27 cellular contexts compared by ENCODE assay signal in genomic region chr2:24797644-24798043, GRCh38.
"Had no signal": no experiment of that assay in that cellular context is flagged by ENCODE, and none has a peak within 500 bp of the region (broad histone marks: within the 10 kb centered on the region; RNA-seq: fewer than 3 reads in every experiment).

No MANE protein-coding gene starts in this region.

- H3K4me2 ChIP-seq: KMS-11 had no signal

- ATAC-seq: Panc1, Right ventricle myocardium inferior, WTC11 had no signal

- H3K4me3 ChIP-seq: adrenal gland, SK-N-MC had no signal

- DNase-seq: activated CD4-positive, alpha-beta memory T cell treated with anti-CD3 and anti-CD28 coated beads for 36 hours; activated CD4-positive, alpha-beta T cell treated with anti-CD3 and anti-CD28 coated beads for 48 hours; activated CD4-positive, CD25-positive, alpha-beta regulatory T cell treated with anti-CD3 and anti-CD28 coated beads, Interleukin-2, amount 50 U/mL, for 72 hours; activated CD8-positive, alpha-beta memory T cell treated with anti-CD3 and anti-CD28 coated beads for 24 hours; activated effector memory CD4-positive, alpha-beta T cell treated with Interleukin-2 at 50 U/mL for 16 hours; activated naive CD4-positive, alpha-beta T cell; activated naive CD8-positive, alpha-beta T cell treated with anti-CD3 and anti-CD28 coated beads for 36 hours; activated T-cell treated with anti-CD3 and anti-CD28 coated beads, Interleukin-2, amount 50 U/mL, for 48 hours; adrenal gland; anterior cingulate cortex; cerebellar nuclear complex; MM.1S; NCI-H1105; NCI-H1436 treated with DMSO at 0.1 percent for 48 hours; NCI-H187; NCI-H2081; NCI-H510A treated with DMSO at 0.1 percent for 48 hours; NCI-H69; NK-92 treated with Interleukin-12 subunit alpha and Interleukin-12 subunit beta, amount 100 ng/mL, for 24 hours; OCI-M1; RPMI8226; SW 1271 had no signal

- H3K9ac ChIP-seq: KMS-11 had no signal

- H3K9me3 ChIP-seq: adrenal gland had no signal

- H3K27ac Mint-ChIP-seq: activated CD4-positive, alpha-beta memory T cell treated with anti-CD3 and anti-CD28 coated beads for 36 hours; activated naive CD8-positive, alpha-beta T cell treated with anti-CD3 and anti-CD28 coated beads for 36 hours had no signal

- H3K4me3 Mint-ChIP-seq: activated CD4-positive, alpha-beta memory T cell treated with anti-CD3 and anti-CD28 coated beads for 36 hours; activated naive CD8-positive, alpha-beta T cell treated with anti-CD3 and anti-CD28 coated beads for 36 hours; WTC11 had no signal

- H3K27me3 Mint-ChIP-seq: activated CD4-positive, alpha-beta memory T cell treated with anti-CD3 and anti-CD28 coated beads for 36 hours; activated naive CD8-positive, alpha-beta T cell treated with anti-CD3 and anti-CD28 coated beads for 36 hours had no signal

- H3K27ac ChIP-seq: adrenal gland, KMS-11, SK-N-MC had no signal

- H3K27me3 ChIP-seq: adrenal gland had no signal

- H3K36me3 ChIP-seq: adrenal gland had no signal
